ENCODE assay signal across 1 cellular context in genomic region chr13:104954210-104954609, GRCh38.
TF ChIP-seq lines count a peak whose summit lies in the region.

No MANE protein-coding gene starts in this region.

TF ChIP-seq in GM12878, 131 proteins besides CTCF, POLR2A, EP300 and RAD21:
- no peak for TF ChIP-seq YY1 (IDR thresholded peaks at IDR 0.05; ENCODE audit: low read depth, low read length)
- TF ChIP-seq SPI1 (IDR thresholded peaks at IDR 0.05; ENCODE audit: borderline replicate concordance, insufficient read depth, low read depth, low read length) = no peak
- TF ChIP-seq SKIL (IDR thresholded peaks at IDR 0.05; ENCODE audit: low read depth, poor library complexity, severe bottlenecking) = no peak
- no peak for TF ChIP-seq BHLHE40 (IDR thresholded peaks at IDR 0.05; ENCODE audit: borderline replicate concordance in 1 of 2, low read depth in 2 of 2, low read length in 1 of 2)
- TF ChIP-seq NKRF (conservative IDR thresholded peaks at IDR 0.05) = no peak
- no peak for TF ChIP-seq FOXM1 (IDR thresholded peaks at IDR 0.05; ENCODE audit: low read depth, low read length)
- TF ChIP-seq RB1 (IDR thresholded peaks at IDR 0.05; ENCODE audit: borderline replicate concordance) = no peak
- TF ChIP-seq SP1 (IDR thresholded peaks at IDR 0.05; ENCODE audit: low read depth, low read length) = no peak
- no peak for TF ChIP-seq MTA2 (IDR thresholded peaks at IDR 0.05; ENCODE audit: low read depth)
- TF ChIP-seq PBX3 (IDR thresholded peaks at IDR 0.05; ENCODE audit: insufficient replicate concordance, low read depth, low read length) = no peak
- no peak for TF ChIP-seq NFIC (IDR thresholded peaks at IDR 0.05; ENCODE audit: low read depth, low read length)
- no peak for TF ChIP-seq NR2F1 (conservative IDR thresholded peaks at IDR 0.05)
- no peak for TF ChIP-seq MLLT1 (IDR thresholded peaks at IDR 0.05)
- no peak for TF ChIP-seq ZZZ3 (IDR thresholded peaks at IDR 0.05; ENCODE audit: control insufficient read depth, insufficient read length, low read depth)
